ENCODE assay signal across 17 cellular contexts in genomic region chr4:151417766-151418376, GRCh38. TPM values are rescaled to one million over a fixed set of nuclear protein-coding genes. Genes with fewer than 3 reads are reported as not detected.
A peak's percentile ranks its signal among the peaks of the same experiment; 100 is the strongest.
DNase-seq lines count a peak whose midpoint lies in the region; FAIRE-seq and TF ChIP-seq lines count a peak whose summit lies in the region.
"Had no signal": no experiment of that assay in that cellular context is flagged by ENCODE, and none has a peak within 500 bp of the region (broad histone marks: within the 10 kb centered on the region; RNA-seq: fewer than 3 reads in every experiment).

No MANE protein-coding gene starts in this region.

- no peak for TF ChIP-seq POLR2A in endothelial cell of umbilical vein (IDR thresholded peaks at IDR 0.05; ENCODE audit: low read depth, low read length)

- H3K4me3 Mint-ChIP-seq in immature natural killer cell = no peak overlapping the region

- no peaks in the 10 kb centered on the region for H3K36me3 Mint-ChIP-seq in immature natural killer cell
- H3K36me3 Mint-ChIP-seq: activated naive CD4-positive, alpha-beta T cell treated with anti-CD3 and anti-CD28 coated beads, Interleukin-2, amount 50 U/mL, for 72 hours had no signal

- H3K4me3 ChIP-seq in AG10803 (ENCODE audit: low read length) (no peak overlapping the region), MG63 (no peak overlapping the region), endothelial cell of umbilical vein (replicated peaks in 1 of 3; ENCODE audit: insufficient read depth in 1 of 3, low read depth in 1 of 3, low read length in 3 of 3) (no peak overlapping the region), osteoblast (ENCODE audit: insufficient read depth, low read length) (no peak overlapping the region), BE2C (ENCODE audit: low read depth, low read length) (no peak overlapping the region)
- H3K4me3 ChIP-seq: esophagus muscularis mucosa, ovary had no signal

- H3K27me3 ChIP-seq in MG63 = no peaks in the 10 kb centered on the region
- no peaks in the 10 kb centered on the region for H3K27me3 ChIP-seq in endothelial cell of umbilical vein (ENCODE audit: control insufficient read depth in 2 of 2, insufficient read depth in 2 of 2, low read length in 2 of 2)
- H3K27me3 ChIP-seq in osteoblast (ENCODE audit: insufficient read depth, low read length) = no peaks in the 10 kb centered on the region
- H3K27me3 ChIP-seq in BE2C = no peaks in the 10 kb centered on the region
- H3K27me3 ChIP-seq: esophagus muscularis mucosa, ovary had no signal

- no peaks in the 10 kb centered on the region for H3K9me3 ChIP-seq in MG63
- H3K9me3 ChIP-seq in endothelial cell of umbilical vein (replicated peaks; ENCODE audit: control insufficient read depth, insufficient read depth, low read length) = no peaks in the 10 kb centered on the region
- H3K9me3 ChIP-seq in osteoblast (ENCODE audit: low read depth, low read length) = no peaks in the 10 kb centered on the region
- no peaks in the 10 kb centered on the region for H3K9me3 ChIP-seq in BE2C
- H3K9me3 ChIP-seq: esophagus muscularis mucosa, ovary had no signal

- peak overlapping the region; percentile 58 for H3K9ac ChIP-seq in endothelial cell of umbilical vein (replicated peaks; ENCODE audit: extremely low read depth, insufficient read depth, low read length)

- H3K4me2 ChIP-seq in endothelial cell of umbilical vein (ENCODE audit: insufficient read depth, low read length) = peak overlapping the region; percentile 81
- no peak overlapping the region for H3K4me2 ChIP-seq in osteoblast (ENCODE audit: insufficient read depth, low read length)

- no peaks in the 10 kb centered on the region for H3K79me2 ChIP-seq in endothelial cell of umbilical vein (ENCODE audit: control insufficient read depth, insufficient read depth, low read length)
- H3K79me2 ChIP-seq in osteoblast (ENCODE audit: insufficient read depth, low read length) = no peaks in the 10 kb centered on the region

- H3K4me1 ChIP-seq in endothelial cell of umbilical vein (ENCODE audit: control insufficient read depth, extremely low read depth, insufficient read depth, low read length) = peaks cover 43% of the 10 kb centered on the region
- H3K4me1 ChIP-seq in osteoblast (ENCODE audit: insufficient read depth, low read length) = peaks cover 15% of the 10 kb centered on the region
- H3K4me1 ChIP-seq in BE2C = no peaks in the 10 kb centered on the region

- no peaks in the 10 kb centered on the region for H3K4me1 Mint-ChIP-seq in immature natural killer cell

- no peak for FAIRE-seq in endothelial cell of umbilical vein (lab: Jason Lieb, UNC)

- H3K9me3 Mint-ChIP-seq in immature natural killer cell = peaks cover 0 to 2% (median 0%) of the 10 kb centered on the region in 6 donors
- H3K9me3 Mint-ChIP-seq: activated naive CD4-positive, alpha-beta T cell treated with anti-CD3 and anti-CD28 coated beads, Interleukin-2, amount 50 U/mL, for 72 hours had no signal

- H2AFZ ChIP-seq in endothelial cell of umbilical vein (ENCODE audit: low read depth, low read length) (no peak overlapping the region), osteoblast (ENCODE audit: low read length) (no peak overlapping the region)

- peaks cover 2 to 6% (median 3%) of the 10 kb centered on the region in 3 donors for H3K27me3 Mint-ChIP-seq in immature natural killer cell (ENCODE audit: low read depth in 3 of 3)

- CTCF ChIA-PET in endothelial cell of umbilical vein (lab: Charles Lee) = interaction anchor here (0.7 to 1.3 kb wide), 3 partner anchors 71 to 1120 kb away, joined by 3 to 4 read pairs (median 4); no protein-coding TSS in a partner anchor

- H3K9me1 ChIP-seq in endothelial cell of umbilical vein (replicated peaks; ENCODE audit: control insufficient read depth, extremely low read depth, insufficient read depth, low read length) = no peaks in the 10 kb centered on the region

- dilution Hi-C loops in endothelial cell of umbilical vein (cut with MboI; ENCODE audit: extremely low pct_ligation_motif_present, low sequenced_read_pairs) = no loop called here

- H3K36me3 ChIP-seq in MG63 (no peaks in the 10 kb centered on the region), endothelial cell of umbilical vein (ENCODE audit: control insufficient read depth in 2 of 2, extremely low read depth in 1 of 2, insufficient read depth in 2 of 2, low read length in 2 of 2) (no peaks in the 10 kb centered on the region), osteoblast (ENCODE audit: insufficient read depth, low read length) (no peaks in the 10 kb centered on the region), BE2C (no peaks in the 10 kb centered on the region)
- H3K36me3 ChIP-seq: esophagus muscularis mucosa, ovary had no signal

- POLR2A ChIA-PET in endothelial cell of umbilical vein (lab: Charles Lee) = interaction anchor here (0.6 to 0.7 kb wide), 2 partner anchors 83 to 124 kb away, joined by 3 to 4 read pairs; no protein-coding TSS in a partner anchor

- DNase-seq in AG10803 (ENCODE audit: low read depth) = peak; percentile 13
- DNase-seq in MG63 = peak; percentile 57
- DNase-seq in endothelial cell of umbilical vein (ENCODE audit: low read depth, low spot score) = no peak
- DNase-seq in osteoblast (ENCODE audit: insufficient read length, low spot score, missing footprints) = no peak
- DNase-seq in globus pallidus (ENCODE audit: low spot score) = no peak
- DNase-seq in dedifferentiated amniotic fluid mesenchymal stem cell (ENCODE audit: extremely low spot score) = no peak
- no peak for DNase-seq in BE2C
- DNase-seq in immature natural killer cell = no peak
- DNase-seq: AML-193; central memory CD4-positive, alpha-beta T cell; NCI-H1417; NCI-H510A treated with DMSO at 0.1 percent for 48 hours; ovary; substantia nigra; T-helper 1 cell had no signal

- intact Hi-C loops in endothelial cell of umbilical vein (cut with micrococcal nuclease) = loop anchor here (1.0 to 5.0 kb wide), 7 partner anchors 10 to 1119 kb away; partner anchors contain the start of genes FBXW7, PRSS48 and RPS3A

- BruUV-seq in endothelial cell of umbilical vein (replicated peaks; lab: Mats Ljungman, UMichigan) = no TSS peak

- H3K27ac Mint-ChIP-seq in immature natural killer cell = no peak overlapping the region
- H3K27ac Mint-ChIP-seq: activated naive CD4-positive, alpha-beta T cell treated with anti-CD3 and anti-CD28 coated beads, Interleukin-2, amount 50 U/mL, for 72 hours had no signal

- no peak for TF ChIP-seq CTCF in AG10803 (conservative IDR thresholded peaks at IDR 0.05; ENCODE audit: low read length)
- no peak for TF ChIP-seq CTCF in endothelial cell of umbilical vein (IDR thresholded peaks at IDR 0.05; ENCODE audit: extremely low read depth in 1 of 2, insufficient read depth in 1 of 2, low read depth in 1 of 2, low read length in 2 of 2)
- TF ChIP-seq CTCF in osteoblast (IDR thresholded peaks at IDR 0.05; ENCODE audit: extremely low read depth, low read depth, low read length) = no peak
- TF ChIP-seq CTCF in BE2C (IDR thresholded peaks at IDR 0.05; ENCODE audit: low read depth, low read length) = no peak

- H4K20me1 ChIP-seq in endothelial cell of umbilical vein (replicated peaks; ENCODE audit: control insufficient read depth, extremely low read depth, insufficient read depth, low read length) (no peaks in the 10 kb centered on the region), osteoblast (ENCODE audit: insufficient read depth, low read length) (no peaks in the 10 kb centered on the region)

- H3K27ac ChIP-seq in endothelial cell of umbilical vein (ENCODE audit: insufficient read depth, low read depth, low read length) = peak overlapping the region; percentile 89
- peak overlapping the region; percentile 22 for H3K27ac ChIP-seq in osteoblast (ENCODE audit: low read depth, low read length)
- H3K27ac ChIP-seq: esophagus muscularis mucosa, ovary had no signal

TF ChIP-seq in endothelial cell of umbilical vein, 7 proteins besides CTCF, POLR2A, EP300 and RAD21:
- no peak for TF ChIP-seq FOS (IDR thresholded peaks at IDR 0.05; ENCODE audit: borderline replicate concordance, insufficient read depth, low read length)
- TF ChIP-seq JUN (IDR thresholded peaks at IDR 0.05; ENCODE audit: borderline replicate concordance, insufficient read depth, insufficient read length, low read depth) = peak; percentile 32
TF ChIP-seq in endothelial cell of umbilical vein: peak in this region for 1.

RNA-seq across cellular contexts. Expression of gene FHIP1A, which starts 8.9 kb away (rescaled TPM):
- total RNA-seq in MG63 (2014; rRNA removed; shearing (Covaris generic); ENCODE audit: low replicate concordance) = 2.0 and 3.8 TPM in 2 replicates
- total RNA-seq in endothelial cell of umbilical vein (0.58 and 2.2 TPM in 2 replicates), osteoblast (4.4 and 4.7 TPM in 2 replicates)
- polyA plus RNA-seq in endothelial cell of umbilical vein (0.13 and 0.19 TPM in 2 replicates), immature natural killer cell (not detected)
- 0.13 and 0.17 TPM in 2 replicates for polyA plus RNA-seq in endothelial cell of umbilical vein (2011; cell fraction: cytosol; rRNA removed)
- polyA plus RNA-seq in endothelial cell of umbilical vein (2011; cell fraction: nucleus; rRNA removed) = 0.41 and 0.50 TPM in 2 replicates
- 0.11 TPM in 1 of 2 replicates, not detected in the other for polyA plus RNA-seq in endothelial cell of umbilical vein (2012)
- 0.46 and 0.91 TPM in 2 replicates for polyA minus RNA-seq in endothelial cell of umbilical vein
- polyA minus RNA-seq in endothelial cell of umbilical vein (2011; cell fraction: cytosol; rRNA and poly(A)+ RNA removed) = 9.7 TPM
- 0.63 and 2.2 TPM in 2 replicates for polyA minus RNA-seq in endothelial cell of umbilical vein (2011; cell fraction: nucleus; rRNA and poly(A)+ RNA removed)
- not detected for polyA plus RNA-seq in BE2C (2012; ENCODE audit: insufficient read depth, insufficient read length, low read depth)

Comparison
In these comparisons a context has a peak if more than half of its experiments do, and no peak if none do; other contexts are left out.
1. DNase-seq: peak in AG10803 (single experiment) and MG63 (single experiment); none in endothelial cell of umbilical vein (single experiment), osteoblast (single experiment), globus pallidus (single experiment), dedifferentiated amniotic fluid mesenchymal stem cell (single experiment), BE2C (single experiment) and immature natural killer cell (0 of 3).